ENCODE assay signal across 24 cellular contexts in the genomic region with DNA sequence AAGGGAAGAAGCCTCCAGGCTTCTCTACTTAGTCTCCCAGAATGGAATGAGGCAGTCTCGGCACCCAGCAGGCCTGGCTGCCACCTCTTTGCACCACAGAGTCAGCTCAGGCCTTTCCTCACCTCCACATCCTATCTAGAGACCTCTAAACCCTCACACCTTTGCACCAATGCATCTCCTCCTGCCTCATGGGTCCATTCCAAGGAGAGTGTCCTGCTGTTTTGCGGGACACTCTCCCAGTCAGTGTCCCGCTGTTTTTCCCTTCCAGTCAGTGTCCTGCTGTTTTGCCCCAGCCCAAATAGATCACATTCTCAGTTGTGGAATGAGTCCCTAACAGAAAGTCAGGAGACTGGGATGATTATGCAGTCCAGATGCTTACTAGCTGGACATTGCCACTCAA.
A peak's percentile ranks its signal among the peaks of the same experiment; 100 is the strongest.
DNase-seq lines count a peak whose midpoint lies in the region; TF ChIP-seq lines count a peak whose summit lies in the region.
"Had no signal": no experiment of that assay in that cellular context is flagged by ENCODE, and none has a peak within 500 bp of the region (broad histone marks: within the 10 kb centered on the region; RNA-seq: fewer than 3 reads in every experiment).

No MANE protein-coding gene starts in this region.

- no peak overlapping the region for H3K23ac ChIP-seq in trophoblast cell (ENCODE audit: low read length)

- H2AK5ac ChIP-seq in trophoblast cell (ENCODE audit: low read length): peak overlapping the region; percentile 99

- peaks cover 2% of the 10 kb centered on the region for H3K79me2 ChIP-seq in trophoblast cell (ENCODE audit: control insufficient read depth, insufficient read depth, low read length, poor library complexity)

- TF ChIP-seq CTCF in CD14-positive monocyte (IDR thresholded peaks at IDR 0.05): no peak
- TF ChIP-seq CTCF in RWPE1 (conservative IDR thresholded peaks at IDR 0.05; ENCODE audit: low read depth): no peak
- TF ChIP-seq CTCF in esophagus squamous epithelium (IDR thresholded peaks at IDR 0.05): no peak

- H3K4me3 ChIP-seq in esophagus squamous epithelium (no peak overlapping the region), trophoblast cell (ENCODE audit: low read depth, low read length) (no peak overlapping the region)
- H3K4me3 ChIP-seq: BLaER1, left lung, mucosa of descending colon, right lobe of liver, thyroid gland had no signal

- CTCF ChIA-PET in RWPE1 (lab: Yijun Ruan, JAX): no interaction called here

- no peak overlapping the region for H3K4me2 ChIP-seq in trophoblast cell (ENCODE audit: low read length)
- H3K4me2 ChIP-seq: BLaER1 had no signal

- H2AFZ ChIP-seq in trophoblast cell (ENCODE audit: insufficient read depth, low read length, poor library complexity): peak overlapping the region; percentile 52

- intact Hi-C loops in CD14-positive monocyte (cut with micrococcal nuclease) (no loop called here), esophagus squamous epithelium (cut with DNase I) (no loop called here)

- no peak for TF ChIP-seq POLR2A in esophagus squamous epithelium (IDR thresholded peaks at IDR 0.05)

- peaks cover 36% of the 10 kb centered on the region for H3K4me1 Mint-ChIP-seq in CD14-positive monocyte
- H3K4me1 Mint-ChIP-seq: activated CD4-positive, alpha-beta T cell treated with anti-CD3 and anti-CD28 coated beads for 36 hours had no signal

- H3K9me3 ChIP-seq in esophagus squamous epithelium (no peaks in the 10 kb centered on the region), trophoblast cell (ENCODE audit: insufficient read depth, low read depth, low read length) (no peaks in the 10 kb centered on the region)
- H3K9me3 ChIP-seq: BLaER1, left lung, mucosa of descending colon, right lobe of liver, thyroid gland had no signal

- POLR2A ChIA-PET in RWPE1 (lab: Yijun Ruan, JAX; ENCODE audit: low non-redundant PET): interaction anchor here (1.0 to 1.8 kb wide), 2 partner anchors 14 to 31 kb away, joined by 3 to 22 read pairs; no protein-coding TSS in a partner anchor

- H2BK12ac ChIP-seq in trophoblast cell (ENCODE audit: low read length): peak overlapping the region; percentile 80

- H2BK5ac ChIP-seq in trophoblast cell (ENCODE audit: low read depth, low read length, poor library complexity): peak overlapping the region; percentile 83

- H4K12ac ChIP-seq in trophoblast cell (ENCODE audit: low read depth, low read length): peak overlapping the region; percentile 59

- H3K4ac ChIP-seq in trophoblast cell (ENCODE audit: low read depth, low read length): peak overlapping the region; percentile 88

- H3K14ac ChIP-seq in trophoblast cell (ENCODE audit: low read length): peak overlapping the region; percentile 96

- H3K4me1 ChIP-seq in esophagus squamous epithelium: peaks cover 20 to 80% (median 24%) of the 10 kb centered on the region in 3 donors
- H3K4me1 ChIP-seq in trophoblast cell (ENCODE audit: control insufficient read depth in 1 of 2, insufficient read depth in 2 of 2, low read length in 2 of 2): peaks cover 18 to 28% of the 10 kb centered on the region in 2 experiments

- H2BK120ac ChIP-seq in trophoblast cell (ENCODE audit: insufficient read depth, low read length, poor library complexity): peak overlapping the region; percentile 98

- DNase-seq in CD14-positive monocyte (ENCODE audit: low spot score) (no peak), RWPE1 (ENCODE audit: low spot score) (no peak), esophagus squamous epithelium (lab: John Stamatoyannopoulos, UW) (no peak), trophoblast cell (no peak), GF-D8 (lab: John Stamatoyannopoulos, UW) (no peak), NCI-H1092 treated with DMSO at 0.1 percent for 48 hours (lab: John Stamatoyannopoulos, UW) (no peak), globus pallidus (ENCODE audit: low spot score) (no peak), NCI-H146 (lab: John Stamatoyannopoulos, UW) (no peak)
- DNase-seq: activated CD4-positive, alpha-beta T cell treated with anti-CD3 and anti-CD28 coated beads for 36 hours; dorsolateral prefrontal cortex; erythroblast; KG1; NCI-H2029 treated with DMSO at 0.1 percent for 48 hours; NCI-H446; NK-92 treated with Interleukin-12 subunit alpha and Interleukin-12 subunit beta, amount 100 ng/mL, for 24 hours; stimulated activated naive CD4-positive, alpha-beta T cell had no signal

- H3K4me3 Mint-ChIP-seq in CD14-positive monocyte: no peak overlapping the region
- H3K4me3 Mint-ChIP-seq: activated CD4-positive, alpha-beta T cell treated with anti-CD3 and anti-CD28 coated beads for 36 hours; activated naive CD8-positive, alpha-beta T cell; activated T-helper 1 cell treated with anti-CD3 and anti-CD28 coated beads, Interleukin-12 subunit alpha, Interleukin-12 subunit beta, Interleukin-2, Interleukin-4 antibody, amounts not matched to agents 30 ng/mL and 10 ng/mL and 1 ng/mL, durations not matched to agents 14 hours and 24 hours and 36 hours had no signal

- H3K36me3 ChIP-seq in esophagus squamous epithelium: no peaks in the 10 kb centered on the region
- no peaks in the 10 kb centered on the region for H3K36me3 ChIP-seq in trophoblast cell (ENCODE audit: control insufficient read depth in 1 of 2, insufficient read depth in 2 of 2, low read length in 2 of 2)
- H3K36me3 ChIP-seq: BLaER1, brain microvascular endothelial cell, left lung, right lobe of liver, thyroid gland had no signal

- no peaks in the 10 kb centered on the region for H3K36me3 Mint-ChIP-seq in CD14-positive monocyte
- H3K36me3 Mint-ChIP-seq: activated naive CD8-positive, alpha-beta T cell had no signal

- H3K79me1 ChIP-seq in trophoblast cell (ENCODE audit: low read length): peaks cover 21% of the 10 kb centered on the region

- peaks cover 1 to 7% (median 1%) of the 10 kb centered on the region in 3 donors for H3K27me3 Mint-ChIP-seq in CD14-positive monocyte (ENCODE audit: low read depth in 3 of 3)

- H3K27me3 ChIP-seq in esophagus squamous epithelium (no peaks in the 10 kb centered on the region), trophoblast cell (ENCODE audit: insufficient read depth, low read length) (no peaks in the 10 kb centered on the region)
- H3K27me3 ChIP-seq: BLaER1, brain microvascular endothelial cell, left lung, right lobe of liver, thyroid gland had no signal

- H4K8ac ChIP-seq in trophoblast cell (ENCODE audit: low read depth, low read length): peak overlapping the region; percentile 84

- H3K9me3 Mint-ChIP-seq in CD14-positive monocyte: no peaks in the 10 kb centered on the region
- H3K9me3 Mint-ChIP-seq: activated T-helper 1 cell treated with anti-CD3 and anti-CD28 coated beads, Interleukin-12 subunit alpha, Interleukin-12 subunit beta, Interleukin-2, Interleukin-4 antibody, amounts not matched to agents 30 ng/mL and 10 ng/mL and 1 ng/mL, durations not matched to agents 14 hours and 24 hours and 36 hours had no signal

- H3K27ac ChIP-seq in RWPE1 (peak overlapping the region; percentile 93), esophagus squamous epithelium (peak overlapping the region; percentile 68 to 89 (median 85)), trophoblast cell (ENCODE audit: low read depth, low read length) (peak overlapping the region; percentile 15)
- H3K27ac ChIP-seq: BLaER1, brain microvascular endothelial cell, thyroid gland had no signal

- 63 to 74% methylated on average over 3 of the region's 3 CpGs for WGBS in esophagus squamous epithelium, 2 donors
- no CpG with 5 or more reads among the region's 3 CpGs for WGBS in trophoblast cell (ENCODE audit: extremely low coverage, insufficient coverage, insufficient read length)

- peak overlapping the region; percentile 88 for H3K18ac ChIP-seq in trophoblast cell (ENCODE audit: low read length)

- H4K91ac ChIP-seq in trophoblast cell (ENCODE audit: low read depth, low read length): peak overlapping the region; percentile 98

- peak overlapping the region; percentile 68 to 95 (median 88) for H3K27ac Mint-ChIP-seq in CD14-positive monocyte
- H3K27ac Mint-ChIP-seq: activated CD4-positive, alpha-beta T cell treated with anti-CD3 and anti-CD28 coated beads for 36 hours; activated naive CD8-positive, alpha-beta T cell; activated T-helper 1 cell treated with anti-CD3 and anti-CD28 coated beads, Interleukin-12 subunit alpha, Interleukin-12 subunit beta, Interleukin-2, Interleukin-4 antibody, amounts not matched to agents 30 ng/mL and 10 ng/mL and 1 ng/mL, durations not matched to agents 14 hours and 24 hours and 36 hours had no signal

- no peak overlapping the region for H3K9ac ChIP-seq in trophoblast cell (ENCODE audit: low read length)
- H3K9ac ChIP-seq: BLaER1 had no signal

Comparison
In these comparisons a context has a peak if more than half of its experiments do, and no peak if none do; other contexts are left out.
1. H3K27ac ChIP-seq: peak in every context shown above with its lines; median percentile 93 in RWPE1; 85 in esophagus squamous epithelium; 15 in trophoblast cell.